18 cellular contexts compared by ENCODE assay signal in genomic region chr4:87657525-87657924, GRCh38. TPM values are rescaled to one million over a fixed set of nuclear protein-coding genes. Genes with fewer than 3 reads are reported as not detected.
DNase-seq lines count a peak whose midpoint lies in the region; ATAC-seq and TF ChIP-seq lines count a peak whose summit lies in the region.
"Had no signal": no experiment of that assay in that cellular context is flagged by ENCODE, and none has a peak within 500 bp of the region (broad histone marks: within the 10 kb centered on the region; RNA-seq: fewer than 3 reads in every experiment).

No MANE protein-coding gene starts in this region.

- no peak for TF ChIP-seq RAD21 in Ishikawa (IDR thresholded peaks at IDR 0.05; ENCODE audit: low read depth)

- H3K36me3 ChIP-seq in brain microvascular endothelial cell (replicated peaks) (no peaks in the 10 kb centered on the region), kidney epithelial cell (ENCODE audit: control insufficient read depth, insufficient read depth, low read length) (no peaks in the 10 kb centered on the region)
- H3K36me3 ChIP-seq: esophagus squamous epithelium had no signal

- ATAC-seq in HG03039 (IDR thresholded peaks at IDR 0.05; ENCODE audit: unreplicated experiment) (no peak), GM21717 (IDR thresholded peaks at IDR 0.05; ENCODE audit: unreplicated experiment) (no peak)

- H3K4me3 ChIP-seq in brain microvascular endothelial cell (ENCODE audit: low read depth, low read length) = no peak overlapping the region
- H3K4me3 ChIP-seq in kidney epithelial cell (ENCODE audit: low read depth, low read length) = no peak overlapping the region
- H3K4me3 ChIP-seq: esophagus squamous epithelium had no signal

- TF ChIP-seq CTCF in brain microvascular endothelial cell (IDR thresholded peaks at IDR 0.05; ENCODE audit: low read depth, low read length, missing control alignments) = no peak
- TF ChIP-seq CTCF in kidney epithelial cell (IDR thresholded peaks at IDR 0.05; ENCODE audit: insufficient read depth, low read length, poor library complexity, severe bottlenecking) = no peak

- peak overlapping the region; percentile 7 for H3K27ac ChIP-seq in brain microvascular endothelial cell
- H3K27ac ChIP-seq: esophagus squamous epithelium had no signal

- DNase-seq in AG08396 (ENCODE audit: low spot score) (peak; percentile 9), brain microvascular endothelial cell (peak; percentile 64), kidney epithelial cell (ENCODE audit: low read depth) (peak; percentile 61), NCI-H128 (lab: John Stamatoyannopoulos, UW; ENCODE audit: unreplicated experiment) (no peak), GM19240 (ENCODE audit: insufficient read length, low spot score) (no peak)
- DNase-seq: activated gamma-delta T cell treated with Interleukin-2 at 50 U/mL for 16 hours; central memory CD4-positive, alpha-beta T cell; DND-41; esophagus squamous epithelium; immature natural killer cell; NCI-H1436 treated with DMSO at 0.1 percent for 48 hours; NCI-H82; retina; SHP77 treated with DMSO at 0.1 percent for 48 hours had no signal

- H3K27me3 ChIP-seq in brain microvascular endothelial cell (replicated peaks) (no peaks in the 10 kb centered on the region), kidney epithelial cell (ENCODE audit: control insufficient read depth, insufficient read depth, low read length) (no peaks in the 10 kb centered on the region)
- H3K27me3 ChIP-seq: esophagus squamous epithelium had no signal

- in situ Hi-C loops in brain microvascular endothelial cell (cut with HindIII; ENCODE audit: low pct_ligation_motif_present, low sequenced_read_pairs) = no loop called here

- TF ChIP-seq EP300 in Ishikawa (IDR thresholded peaks at IDR 0.05; ENCODE audit: borderline replicate concordance) = peak; percentile 27; the same call in 1 of the 2 replicates

TF ChIP-seq in Ishikawa, 13 proteins besides CTCF, POLR2A, EP300 and RAD21:
- TF ChIP-seq YY1 (IDR thresholded peaks at IDR 0.05; ENCODE audit: low read depth) (no peak), MAX (IDR thresholded peaks at IDR 0.05) (no peak), TEAD4 (IDR thresholded peaks at IDR 0.05) (peak; percentile 72), CEBPB (IDR thresholded peaks at IDR 0.05) (0 out of 2 replicates have a peak, but pooled peaks have one; percentile 47), ZBTB7A (IDR thresholded peaks at IDR 0.05; ENCODE audit: low read depth) (no peak), NFIC (IDR thresholded peaks at IDR 0.05) (no peak)
- TF ChIP-seq, protein P1, sequence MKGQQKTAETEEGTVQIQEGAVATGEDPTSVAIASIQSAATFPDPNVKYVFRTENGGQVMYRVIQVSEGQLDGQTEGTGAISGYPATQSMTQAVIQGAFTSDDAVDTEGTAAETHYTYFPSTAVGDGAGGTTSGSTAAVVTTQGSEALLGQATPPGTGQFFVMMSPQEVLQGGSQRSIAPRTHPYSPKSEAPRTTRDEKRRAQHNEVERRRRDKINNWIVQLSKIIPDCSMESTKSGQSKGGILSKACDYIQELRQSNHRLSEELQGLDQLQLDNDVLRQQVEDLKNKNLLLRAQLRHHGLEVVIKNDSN (IDR thresholded peaks at IDR 0.05) = no peak

RNA-seq across cellular contexts. Expression of gene DMP1, which starts 7.4 kb away (rescaled TPM):
- not detected in 2 replicates for total RNA-seq in kidney epithelial cell
- total RNA-seq: esophagus squamous epithelium, urinary bladder had no signal

RNA-seq across cellular contexts. Expression of gene DSPP, which starts 49.2 kb away (rescaled TPM):
- total RNA-seq in kidney epithelial cell = not detected in 2 replicates
- total RNA-seq: urinary bladder had no signal

Comparison
In these comparisons a context has a peak if more than half of its experiments do, and no peak if none do; other contexts are left out.
1. DNase-seq: peak in AG08396 (single experiment), brain microvascular endothelial cell (single experiment) and kidney epithelial cell (single experiment); none in NCI-H128 (single experiment) and GM19240 (single experiment).